In the genomic region with DNA sequence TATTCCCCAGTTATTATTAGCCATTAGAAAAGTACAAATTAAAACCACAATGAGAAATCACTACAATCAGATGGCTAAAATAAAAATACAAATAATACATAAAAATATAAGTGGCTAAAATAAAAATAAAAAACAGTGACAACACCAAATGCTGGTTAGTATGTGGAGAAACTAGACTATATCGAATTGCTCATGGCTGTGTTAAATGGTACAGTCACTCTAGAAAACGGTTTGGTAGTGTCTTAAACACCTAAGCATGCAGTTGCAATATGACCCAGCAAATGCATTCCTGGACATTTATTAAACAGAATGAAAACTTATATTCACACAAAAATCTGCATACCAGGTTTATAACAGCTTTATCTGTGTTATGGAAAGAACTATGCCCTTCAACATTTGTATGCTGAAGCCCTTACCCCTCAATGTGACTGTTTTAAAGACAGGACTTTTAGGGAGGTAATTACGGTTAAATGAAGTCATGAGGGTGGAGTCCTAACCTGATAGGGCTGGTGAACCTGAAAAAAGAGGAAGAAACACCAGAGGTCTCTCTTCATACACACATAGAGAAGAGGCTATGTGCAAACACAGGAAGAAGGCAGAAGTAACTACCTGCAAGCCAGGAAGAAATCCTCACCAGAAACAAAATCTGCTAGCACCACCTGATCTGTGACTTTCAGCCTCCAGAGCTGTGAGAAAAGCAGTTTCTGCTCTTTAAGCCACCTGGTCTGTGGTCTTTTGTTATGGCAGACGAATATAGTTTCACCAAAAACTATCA, we compare ENCODE assay signal across 10 cellular contexts.
DNase-seq lines count a peak whose midpoint lies in the region; ATAC-seq lines count a peak whose summit lies in the region.
"Had no signal": no experiment of that assay in that cellular context is flagged by ENCODE, and none has a peak within 500 bp of the region (broad histone marks: within the 10 kb centered on the region; RNA-seq: fewer than 3 reads in every experiment).

No MANE protein-coding gene starts in this region.

- peak; percentile 59 for DNase-seq in SKM-1 treated with dmso at 0.1 percent for 144 hours (lab: John Stamatoyannopoulos, UW; ENCODE audit: unreplicated experiment)
- DNase-seq in NCI-H2171 treated with DMSO at 0.1 percent for 48 hours (lab: John Stamatoyannopoulos, UW) = no peak
- no peak for DNase-seq in NCI-H2081 (lab: John Stamatoyannopoulos, UW)
- DNase-seq in NCI-H146 treated with DMSO at 0.1 percent for 48 hours (lab: John Stamatoyannopoulos, UW; ENCODE audit: unreplicated experiment) = no peak
- DNase-seq in activated CD4-positive, alpha-beta T cell treated with anti-CD3 and anti-CD28 coated beads for 4 hours = no peak
- DNase-seq: left cardiac atrium had no signal

- ATAC-seq in GM18498 (IDR thresholded peaks at IDR 0.05; ENCODE audit: unreplicated experiment) (peak; percentile 90), GM21390 (IDR thresholded peaks at IDR 0.05; ENCODE audit: unreplicated experiment) (peak; percentile 97), HG03139 (IDR thresholded peaks at IDR 0.05; ENCODE audit: unreplicated experiment) (peak; percentile 95)
- ATAC-seq: left cardiac atrium, SK-N-SH treated with all-trans-retinoic acid at 6 μM for 48 hours had no signal
